In the genomic region with DNA sequence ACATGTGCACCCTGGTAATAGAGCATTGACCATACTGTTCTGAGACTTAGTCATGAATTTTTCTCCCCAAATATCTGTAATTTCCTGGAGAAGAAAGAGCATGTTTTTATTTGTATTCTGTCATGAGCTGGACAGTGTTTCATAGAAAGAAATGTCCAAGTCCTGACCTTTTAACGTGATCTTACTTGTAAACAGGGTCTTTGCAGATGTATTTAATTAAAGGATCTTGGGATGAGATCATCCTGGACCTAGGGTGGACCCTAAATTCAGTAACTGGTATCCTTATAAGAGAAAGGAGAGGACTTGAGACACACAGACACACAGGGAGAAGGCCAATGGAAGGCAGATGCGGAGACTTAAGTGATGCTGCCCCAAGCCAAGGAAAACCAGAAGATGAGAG, we compare ENCODE assay signal across 21 cellular contexts. TPM values are rescaled to one million over a fixed set of nuclear protein-coding genes. Genes with fewer than 3 reads are reported as not detected.
DNase-seq lines count a peak whose midpoint lies in the region; ATAC-seq, FAIRE-seq and TF ChIP-seq lines count a peak whose summit lies in the region.
"Had no signal": no experiment of that assay in that cellular context is flagged by ENCODE, and none has a peak within 500 bp of the region (broad histone marks: within the 10 kb centered on the region; RNA-seq: fewer than 3 reads in every experiment).

No MANE protein-coding gene starts in this region.

- POLR2A ChIA-PET in HepG2 (lab: Yijun Ruan, JAX): no interaction called here

- intact Hi-C loops in HepG2 (cut with micrococcal nuclease; ENCODE audit: unreplicated experiment): no loop called here
- intact Hi-C loops in right lobe of liver (cut with DNase I): loop anchor here in 1 of 2 donors (10.0 kb wide), 1 partner anchor 78 kb away; no protein-coding TSS in a partner anchor

- TF ChIP-seq EP300 in HepG2 (IDR thresholded peaks at IDR 0.05; ENCODE audit: low read depth in 2 of 2, low read length in 2 of 2) (no peak), HepG2 (CRISPR knock-in tag; IDR thresholded peaks at IDR 0.05; ENCODE audit: borderline replicate concordance) (no peak)

- in situ Hi-C loops in HepG2 (cut with HindIII; ENCODE audit: extremely low pct_ligation_motif_present, low pct_unique_long_range_greater_than_20kb): no loop called here

- H3K4me3 ChIP-seq in HepG2 (replicated peaks in 1 of 3; ENCODE audit: insufficient read depth in 1 of 3, low read depth in 2 of 3, low read length in 3 of 3): no peak overlapping the region
- no peak overlapping the region for H3K4me3 ChIP-seq in right lobe of liver
- H3K4me3 ChIP-seq in astrocyte (ENCODE audit: insufficient read depth, low read depth, low read length): no peak overlapping the region
- H3K4me3 ChIP-seq: GM12878, MG63, SJSA1 had no signal

- H3K36me3 Mint-ChIP-seq in astrocyte (ENCODE audit: low read depth, unreplicated experiment) (peaks cover 4% of the 10 kb centered on the region), glutamatergic neuron (ENCODE audit: unreplicated experiment) (no peaks in the 10 kb centered on the region)
- H3K36me3 Mint-ChIP-seq in activated naive CD8-positive, alpha-beta T cell treated with anti-CD3 and anti-CD28 coated beads for 36 hours: peaks cover 9% of the 10 kb centered on the region
- H3K36me3 Mint-ChIP-seq: CD4-positive, CD25-positive, alpha-beta regulatory T cell had no signal

- no peaks in the 10 kb centered on the region; a peak in 1 of 5 replicates for H3K27me3 ChIP-seq in HepG2 (ENCODE audit: control insufficient read depth in 1 of 2, insufficient read depth in 2 of 2, low read length in 2 of 2)
- no peaks in the 10 kb centered on the region for H3K27me3 ChIP-seq in right lobe of liver
- H3K27me3 ChIP-seq in astrocyte (ENCODE audit: insufficient read depth, low read length): no peaks in the 10 kb centered on the region
- H3K27me3 ChIP-seq: MG63, SJSA1 had no signal

- TF ChIP-seq RAD21 in HepG2 (CRISPR knock-in tag; IDR thresholded peaks at IDR 0.05): no peak

- FAIRE-seq in HepG2 (lab: Jason Lieb, UNC) (no peak), astrocyte (lab: Jason Lieb, UNC) (no peak)
- FAIRE-seq: GM12878 had no signal

- DNase-seq in HepG2 (ENCODE audit: low spot score) (no peak), right lobe of liver (no peak), astrocyte (ENCODE audit: low read depth) (no peak), glutamatergic neuron (no peak), NCI-H2107 (lab: John Stamatoyannopoulos, UW) (no peak)
- DNase-seq in stimulated activated CD4-positive, alpha-beta T cell treated with anti-CD3 and anti-CD28 coated beads, Interleukin-1b, Interleukin-23, amount 100 ng/mL, for 48 hours: no peak
- no peak for DNase-seq in activated naive CD8-positive, alpha-beta T cell treated with anti-CD3 and anti-CD28 coated beads for 36 hours
- DNase-seq: Caco-2; CD4-positive, CD25-positive, alpha-beta regulatory T cell; DMS153; GOT3; MG63; NCI-H1092; NCI-H2081; NCI-H446 treated with DMSO at 0.1 percent for 48 hours; NCI-H69 had no signal

- no peak overlapping the region for H3K27ac Mint-ChIP-seq in astrocyte (ENCODE audit: unreplicated experiment)
- no peak overlapping the region for H3K27ac Mint-ChIP-seq in glutamatergic neuron (ENCODE audit: unreplicated experiment)
- no peak overlapping the region for H3K27ac Mint-ChIP-seq in activated naive CD8-positive, alpha-beta T cell treated with anti-CD3 and anti-CD28 coated beads for 36 hours
- H3K27ac Mint-ChIP-seq: B cell had no signal

- CTCF ChIA-PET in HepG2 (lab: Yijun Ruan, JAX; ENCODE audit: low intra/inter-chr PET ratio, low total read pairs): no interaction called here

- no peaks in the 10 kb centered on the region for H3K27me3 Mint-ChIP-seq in astrocyte (ENCODE audit: low read depth, unreplicated experiment)
- peaks cover 10% of the 10 kb centered on the region for H3K27me3 Mint-ChIP-seq in glutamatergic neuron (ENCODE audit: unreplicated experiment)
- H3K27me3 Mint-ChIP-seq in activated naive CD8-positive, alpha-beta T cell treated with anti-CD3 and anti-CD28 coated beads for 36 hours: peaks cover 30% of the 10 kb centered on the region

- no peaks in the 10 kb centered on the region for H3K36me3 ChIP-seq in HepG2 (replicated peaks in 1 of 2; ENCODE audit: control insufficient read depth in 1 of 2, insufficient read depth in 2 of 2, low read length in 2 of 2)
- H3K36me3 ChIP-seq in right lobe of liver: no peaks in the 10 kb centered on the region
- no peaks in the 10 kb centered on the region for H3K36me3 ChIP-seq in astrocyte (ENCODE audit: insufficient read depth, low read length)
- H3K36me3 ChIP-seq: MG63, SJSA1 had no signal

- TF ChIP-seq CTCF in HepG2 (CRISPR knock-in tag; IDR thresholded peaks at IDR 0.05) (no peak), right lobe of liver (IDR thresholded peaks at IDR 0.05) (no peak), astrocyte (IDR thresholded peaks at IDR 0.05; ENCODE audit: insufficient read depth, low read depth, low read length) (no peak), glutamatergic neuron (IDR thresholded peaks at IDR 0.05; ENCODE audit: partially characterized antibody, unreplicated experiment) (no peak)

- no peak overlapping the region for H3K9ac ChIP-seq in HepG2 (ENCODE audit: insufficient read depth, low read depth, low read length)
- H3K9ac ChIP-seq in astrocyte (ENCODE audit: low read length): no peak overlapping the region

- peaks cover 66% of the 10 kb centered on the region for H3K4me1 ChIP-seq in HepG2 (ENCODE audit: insufficient read depth, low read length)
- peaks cover 0 to 38% (median 12%) of the 10 kb centered on the region in 4 donors for H3K4me1 ChIP-seq in right lobe of liver
- H3K4me1 ChIP-seq in astrocyte (ENCODE audit: insufficient read depth, low read length): peaks cover 15% of the 10 kb centered on the region

- H3K4me1 Mint-ChIP-seq in astrocyte (ENCODE audit: low read depth, unreplicated experiment) (peaks cover 10% of the 10 kb centered on the region), glutamatergic neuron (ENCODE audit: low read depth, unreplicated experiment) (peaks cover 19% of the 10 kb centered on the region)
- H3K4me1 Mint-ChIP-seq in activated naive CD8-positive, alpha-beta T cell treated with anti-CD3 and anti-CD28 coated beads for 36 hours: peaks cover 14% of the 10 kb centered on the region

- H4K20me1 ChIP-seq in HepG2 (ENCODE audit: insufficient read depth, low read length): peaks cover 4% of the 10 kb centered on the region; the same call in 1 of the 2 replicates
- H4K20me1 ChIP-seq in astrocyte (ENCODE audit: insufficient read depth, low read length): peaks cover 55% of the 10 kb centered on the region

- H3K4me3 Mint-ChIP-seq in astrocyte (ENCODE audit: unreplicated experiment): no peak overlapping the region
- peak overlapping the region; percentile 47 for H3K4me3 Mint-ChIP-seq in glutamatergic neuron (ENCODE audit: unreplicated experiment)
- H3K4me3 Mint-ChIP-seq in activated naive CD8-positive, alpha-beta T cell treated with anti-CD3 and anti-CD28 coated beads for 36 hours: no peak overlapping the region
- H3K4me3 Mint-ChIP-seq: B cell had no signal

- H2AFZ ChIP-seq in HepG2 (ENCODE audit: low read length): no peak overlapping the region
- no peak overlapping the region for H2AFZ ChIP-seq in astrocyte (ENCODE audit: low read depth, low read length)

- no peak overlapping the region for H3K27ac ChIP-seq in HepG2 (ENCODE audit: extremely low read length, insufficient read depth, low read length)
- no peak overlapping the region for H3K27ac ChIP-seq in right lobe of liver
- H3K27ac ChIP-seq in astrocyte (ENCODE audit: low read depth, low read length): no peak overlapping the region
- H3K27ac ChIP-seq: SJSA1 had no signal

- BruUV-seq in HepG2 (replicated peaks; lab: Mats Ljungman, UMichigan): no TSS peak

- ATAC-seq in HepG2 (no peak), right lobe of liver (no peak), HG03378 (IDR thresholded peaks at IDR 0.05; ENCODE audit: unreplicated experiment) (no peak)
- ATAC-seq: GM12878, Panc1 had no signal

- H3K79me2 ChIP-seq in HepG2 (ENCODE audit: insufficient read depth, low read length) (peaks cover 70% of the 10 kb centered on the region), astrocyte (ENCODE audit: insufficient read depth, low read length) (peaks cover 63% of the 10 kb centered on the region)

- TF ChIP-seq POLR2A in HepG2 (IDR thresholded peaks at IDR 0.05; ENCODE audit: insufficient read depth in 1 of 2, low read depth in 2 of 2, low read length in 2 of 2) (no peak), right lobe of liver (IDR thresholded peaks at IDR 0.05) (no peak)

- 86% methylated on average over 2 of the region's 2 CpGs for WGBS in HepG2 (ENCODE audit: low lambda C conversion rate)
- WGBS in right lobe of liver (ENCODE audit: insufficient coverage, low coverage, low lambda C conversion rate, missing lambda C conversion rate): 55% methylated on average over 2 of the region's 2 CpGs

- H3K9me3 Mint-ChIP-seq in astrocyte (ENCODE audit: unreplicated experiment) (peaks cover 2% of the 10 kb centered on the region), glutamatergic neuron (ENCODE audit: unreplicated experiment) (peaks cover 15% of the 10 kb centered on the region)
- H3K9me3 Mint-ChIP-seq in activated naive CD8-positive, alpha-beta T cell treated with anti-CD3 and anti-CD28 coated beads for 36 hours: no peaks in the 10 kb centered on the region

- H3K9me3 ChIP-seq in HepG2 (ENCODE audit: low read length) (no peaks in the 10 kb centered on the region), right lobe of liver (no peaks in the 10 kb centered on the region), astrocyte (ENCODE audit: insufficient read depth, low read depth, low read length) (no peaks in the 10 kb centered on the region)
- H3K9me3 ChIP-seq: Caco-2, MG63, SJSA1 had no signal

- peak overlapping the region; percentile 76; the same call in 1 of the 2 replicates for H3K4me2 ChIP-seq in HepG2 (ENCODE audit: low read depth, low read length)
- H3K4me2 ChIP-seq in astrocyte (ENCODE audit: low read length): peak overlapping the region; percentile 18

RNA-seq across cellular contexts. Expression of gene ADGRA3, which starts 3.6 kb away (rescaled TPM):
- total RNA-seq in HepG2 (2016; rRNA removed; fragmentation: Illumina TruSeq; extraction: Trizol): 29.6 and 40.8 TPM in 2 replicates
- 22.0 and 26.3 TPM in 2 replicates for total RNA-seq in HepG2 (2016; cell fraction: cytosol; rRNA removed; fragmentation: Illumina TruSeq; extraction: Trizol; ENCODE audit: low read depth)
- 28.7 and 37.1 TPM in 2 replicates for total RNA-seq in HepG2 (2016; cell fraction: insoluble cytoplasmic fraction; rRNA removed; fragmentation: Illumina TruSeq; extraction: Trizol)
- total RNA-seq in HepG2 (2016; cell fraction: membrane; rRNA removed; fragmentation: Illumina TruSeq; extraction: Trizol): 28.2 and 31.1 TPM in 2 replicates
- 90.9 and 93.4 TPM in 2 replicates for total RNA-seq in HepG2 (2016; cell fraction: nucleus; rRNA removed; fragmentation: Illumina TruSeq; extraction: Trizol)
- polyA plus RNA-seq in HepG2 (2011; rRNA removed): 32.2 and 34.8 TPM in 2 replicates
- polyA plus RNA-seq in HepG2 (2011; cell fraction: cytosol; rRNA removed): 17.7 and 29.2 TPM in 2 replicates
- 41.4 and 54.6 TPM in 2 replicates for polyA plus RNA-seq in HepG2 (2011; cell fraction: nucleus; rRNA removed)
- 38.8 and 45.2 TPM in 2 replicates for polyA plus RNA-seq in HepG2 (2012)
- polyA plus RNA-seq in HepG2 (2016; cell fraction: cytosol; fragmentation: Illumina TruSeq; extraction: Trizol; ENCODE audit: low read depth): 4.8 TPM in 2 replicates
- 26.1 and 28.8 TPM in 2 replicates for polyA plus RNA-seq in HepG2 (2016; cell fraction: insoluble cytoplasmic fraction; fragmentation: Illumina TruSeq; extraction: Trizol; ENCODE audit: low read depth)
- 13.9 and 15.0 TPM in 2 replicates for polyA plus RNA-seq in HepG2 (2016; cell fraction: membrane; fragmentation: Illumina TruSeq; extraction: Trizol; ENCODE audit: low read depth)
- 95.4 and 101 TPM in 2 replicates for polyA plus RNA-seq in HepG2 (2016; cell fraction: nucleus; fragmentation: Illumina TruSeq; extraction: Trizol; ENCODE audit: insufficient read depth, low read depth)
- 50.6 and 153 TPM in 2 replicates for polyA minus RNA-seq in HepG2 (2011; rRNA and poly(A)+ RNA removed; ENCODE audit: low replicate concordance)
- polyA minus RNA-seq in HepG2 (2011; cell fraction: cytosol; rRNA and poly(A)+ RNA removed): 26.8 and 33.5 TPM in 2 replicates
- 180 and 197 TPM in 2 replicates for polyA minus RNA-seq in HepG2 (2011; cell fraction: nucleus; rRNA and poly(A)+ RNA removed)
- 100 to 1,000 TPM in 1 of 6 experiments, 10 to 100 TPM in 5; 25.0 to 146 (median 60.2) TPM for total RNA-seq in right lobe of liver
- total RNA-seq in astrocyte: 27.3 TPM in 2 replicates
- 76.2 TPM for total RNA-seq in glutamatergic neuron (ENCODE audit: unreplicated experiment)
- 10 to 100 TPM; 12.0 to 13.8 TPM for total RNA-seq in activated naive CD8-positive, alpha-beta T cell treated with anti-CD3 and anti-CD28 coated beads for 36 hours
- total RNA-seq: B cell had no signal
